22 cellular contexts compared by ENCODE assay signal in genomic region chr7:102268635-102269034, GRCh38.
"Had no signal": no experiment of that assay in that cellular context is flagged by ENCODE, and none has a peak within 500 bp of the region (broad histone marks: within the 10 kb centered on the region; RNA-seq: fewer than 3 reads in every experiment).

No MANE protein-coding gene starts in this region.

- H3K27ac ChIP-seq: left ventricle myocardium inferior, neutrophil, parathyroid adenoma, right atrium auricular region, right lobe of liver, tibial nerve, uterus had no signal

- H3K36me3 Mint-ChIP-seq: memory B cell; naive thymus-derived CD8-positive, alpha-beta T cell; stimulated activated memory B cell treated with anti-CD40 and anti-IgM and Interleukin-4, amounts not matched to agents 10 μg/mL and 1 μg/mL and 100 μg/mL, for 72 hours; type B pancreatic cell had no signal

- H3K9ac ChIP-seq: parathyroid adenoma had no signal

- H3K27me3 Mint-ChIP-seq: naive thymus-derived CD8-positive, alpha-beta T cell; stimulated activated naive CD8-positive, alpha-beta T cell treated with anti-CD3 and anti-CD28 coated beads, Interleukin-15, amount 100 ng/mL, for 72 hours had no signal

- H3K4me2 ChIP-seq: smooth muscle cell had no signal

- H3K27ac Mint-ChIP-seq: memory B cell; stimulated activated memory B cell treated with anti-CD40 and anti-IgM and Interleukin-4, amounts not matched to agents 10 μg/mL and 1 μg/mL and 100 μg/mL, for 72 hours; stimulated activated naive CD8-positive, alpha-beta T cell treated with anti-CD3 and anti-CD28 coated beads, Interleukin-15, amount 100 ng/mL, for 72 hours; type B pancreatic cell had no signal

- DNase-seq: islet precursor cell; left ventricle myocardium inferior; naive thymus-derived CD8-positive, alpha-beta T cell; occipital lobe; right lobe of liver; stimulated activated CD4-positive, alpha-beta T cell treated with anti-CD3 and anti-CD28 coated beads, Interleukin-1b, Interleukin-23, amount 100 ng/mL, for 48 hours; stimulated activated CD4-positive, alpha-beta T cell treated with anti-CD3 and anti-CD28 coated beads, Interleukin-2, amount 100 ng/mL, for 48 hours; stimulated activated CD4-positive, alpha-beta T cell treated with anti-CD3 and anti-CD28 coated beads, Interleukin-4, amount 100 ng/mL, for 4 hours; stimulated activated CD8-positive, alpha-beta memory T cell treated with anti-CD3 and anti-CD28 coated beads, Interleukin-4, amount 100 ng/mL, for 48 hours; stimulated activated naive CD4-positive, alpha-beta T cell treated with Interleukin-2 at 50 U/mL for 16 hours; stimulated activated naive CD8-positive, alpha-beta T cell treated with anti-CD3 and anti-CD28 coated beads, Interleukin-15, amount 100 ng/mL, for 72 hours; substantia nigra; uterus had no signal

- H3K4me3 ChIP-seq: left ventricle myocardium inferior, lung, right atrium auricular region, right lobe of liver, smooth muscle cell, tibial nerve, uterus had no signal

- H3K4me1 Mint-ChIP-seq: stimulated activated naive CD8-positive, alpha-beta T cell treated with anti-CD3 and anti-CD28 coated beads, Interleukin-15, amount 100 ng/mL, for 72 hours had no signal

- H3K36me3 ChIP-seq: left ventricle myocardium inferior, neutrophil, right atrium auricular region, right lobe of liver, uterus had no signal

- H2AFZ ChIP-seq: parathyroid adenoma had no signal

- H3K27me3 ChIP-seq: neutrophil, right atrium auricular region, right lobe of liver, tibial nerve, uterus had no signal

- ATAC-seq: naive thymus-derived CD8-positive, alpha-beta T cell; right lobe of liver; stimulated activated memory B cell treated with anti-CD40 and anti-IgM and Interleukin-4, amounts not matched to agents 10 μg/mL and 1 μg/mL and 100 μg/mL, for 72 hours; stimulated activated naive CD8-positive, alpha-beta T cell treated with anti-CD3 and anti-CD28 coated beads, Interleukin-15, amount 100 ng/mL, for 72 hours had no signal

- H3K4me3 Mint-ChIP-seq: memory B cell; naive thymus-derived CD8-positive, alpha-beta T cell; stimulated activated memory B cell treated with anti-CD40 and anti-IgM and Interleukin-4, amounts not matched to agents 10 μg/mL and 1 μg/mL and 100 μg/mL, for 72 hours; stimulated activated naive CD8-positive, alpha-beta T cell treated with anti-CD3 and anti-CD28 coated beads, Interleukin-15, amount 100 ng/mL, for 72 hours; type B pancreatic cell had no signal

- H3K4me1 ChIP-seq: left ventricle myocardium inferior, right atrium auricular region, right lobe of liver, uterus had no signal

- H3K9me3 ChIP-seq: left ventricle myocardium inferior, neutrophil, right atrium auricular region, right lobe of liver, tibial nerve, uterus had no signal
